In genomic region chr20:17960927-17961599, GRCh38 we compare ENCODE assay signal across 8 cellular contexts. TPM values are rescaled to one million over a fixed set of nuclear protein-coding genes. Genes with fewer than 3 reads are reported as not detected.
A peak's percentile ranks its signal among the peaks of the same experiment; 100 is the strongest.
DNase-seq lines count a peak whose midpoint lies in the region; ATAC-seq, FAIRE-seq and TF ChIP-seq lines count a peak whose summit lies in the region.

No MANE protein-coding gene starts in this region.

- H3K9me3 ChIP-seq in Loucy (ENCODE audit: insufficient read depth, low read depth, low read length) (no peaks in the 10 kb centered on the region), H1 (ENCODE audit: insufficient read depth in 2 of 2, low read depth in 1 of 2, low read length in 1 of 2) (no peaks in the 10 kb centered on the region), parathyroid adenoma (ENCODE audit: control insufficient read depth, low read length) (no peaks in the 10 kb centered on the region)

- H2BK20ac ChIP-seq in H1 (ENCODE audit: low read length): no peak overlapping the region

- no peak for TF ChIP-seq RAD21 in H1 (IDR thresholded peaks at IDR 0.05 in 1 of 2, conservative IDR thresholded peaks at IDR 0.05 in 1 of 2; ENCODE audit: low read depth in 2 of 2, low read length in 2 of 2)

- peak; percentile 14 to 47 for TF ChIP-seq POLR2A in H1 (IDR thresholded peaks at IDR 0.05; ENCODE audit: control extremely low read depth in 1 of 2, low read depth in 2 of 2, low read length in 2 of 2)

- H2AFZ ChIP-seq in Loucy (ENCODE audit: low read length) (no peak overlapping the region), H1 (ENCODE audit: low read length) (no peak overlapping the region), parathyroid adenoma (no peak overlapping the region)

- no peak overlapping the region for H4K8ac ChIP-seq in H1 (ENCODE audit: extremely low read depth, insufficient read depth, low read length)

- H3K23ac ChIP-seq in H1 (ENCODE audit: insufficient read length): no peak overlapping the region

- no peaks in the 10 kb centered on the region for H3K27me3 ChIP-seq in Loucy (ENCODE audit: insufficient read depth, low read length, poor library complexity, severe bottlenecking)
- H3K27me3 ChIP-seq in H1 (replicated peaks in 1 of 4; ENCODE audit: control insufficient read depth in 3 of 4, extremely low read depth in 1 of 4, insufficient read depth in 3 of 4, low read length in 3 of 4): no peaks in the 10 kb centered on the region
- H3K27me3 ChIP-seq in parathyroid adenoma (ENCODE audit: control insufficient read depth, insufficient read depth, low read length): no peaks in the 10 kb centered on the region

- no peak overlapping the region for H3K4ac ChIP-seq in H1 (replicated peaks; ENCODE audit: insufficient read length, low read depth, low read length)

- FAIRE-seq in H1 (lab: Jason Lieb, UNC): no peak

- no peak overlapping the region for H2AK5ac ChIP-seq in H1 (ENCODE audit: low read depth, low read length)

- H2BK5ac ChIP-seq in H1 (ENCODE audit: low read depth, low read length): no peak overlapping the region

- H3F3A ChIP-seq in Loucy (ENCODE audit: low read depth): peaks cover 6% of the 10 kb centered on the region

- H2BK12ac ChIP-seq in H1 (ENCODE audit: low read depth, low read length): no peak overlapping the region

- H2BK120ac ChIP-seq in H1 (replicated peaks; ENCODE audit: low read depth, low read length): no peak overlapping the region

- peaks cover 85% of the 10 kb centered on the region for H3K4me1 ChIP-seq in Loucy (ENCODE audit: insufficient read depth, low read length, poor library complexity, severe bottlenecking)
- H3K4me1 ChIP-seq in H1 (replicated peaks in 1 of 4; ENCODE audit: control insufficient read depth in 3 of 4, insufficient read depth in 4 of 4, low read length in 3 of 4): peaks cover 2 to 36% (median 17%) of the 10 kb centered on the region in 4 experiments; a peak in 6 of 7 replicates
- peaks cover 39% of the 10 kb centered on the region for H3K4me1 ChIP-seq in parathyroid adenoma

- no peak overlapping the region for H3K56ac ChIP-seq in H1 (replicated peaks; ENCODE audit: insufficient read length, low read depth, low read length)

- H3K9ac ChIP-seq in Loucy (ENCODE audit: low read depth, low read length, poor library complexity, severe bottlenecking) (peak overlapping the region; percentile 99), H1 (replicated peaks in 1 of 4; ENCODE audit: extremely low read depth in 1 of 4, low read depth in 3 of 4, low read length in 3 of 4) (no peak overlapping the region), parathyroid adenoma (no peak overlapping the region)

- H2BK15ac ChIP-seq in H1 (ENCODE audit: low read length): no peak overlapping the region

- no peak overlapping the region for H4K91ac ChIP-seq in H1 (replicated peaks; ENCODE audit: insufficient read length, low read length)

- no peak for TF ChIP-seq EP300 in H1 (IDR thresholded peaks at IDR 0.05; ENCODE audit: borderline replicate concordance in 1 of 2, low read depth in 2 of 2, low read length in 2 of 2)

- no peak overlapping the region for H3K18ac ChIP-seq in H1 (ENCODE audit: extremely low read depth, low read length)

- H3K36me3 ChIP-seq in Loucy (ENCODE audit: insufficient read depth, low read length): peaks cover 9% of the 10 kb centered on the region
- peaks cover 5 to 23% (median 8%) of the 10 kb centered on the region in 4 experiments; a peak in 6 of 8 replicates for H3K36me3 ChIP-seq in H1 (ENCODE audit: control insufficient read depth in 2 of 4, insufficient read depth in 4 of 4, low read length in 3 of 4)
- no peaks in the 10 kb centered on the region for H3K36me3 ChIP-seq in parathyroid adenoma (ENCODE audit: control insufficient read depth, insufficient read depth, low read length)

- peaks cover 92% of the 10 kb centered on the region for H4K20me1 ChIP-seq in Loucy (ENCODE audit: insufficient read depth, low read length, poor library complexity, severe bottlenecking)
- peaks cover 62 to 67% of the 10 kb centered on the region in 2 experiments for H4K20me1 ChIP-seq in H1 (replicated peaks in 1 of 2; ENCODE audit: control insufficient read depth in 1 of 2, insufficient read depth in 2 of 2, low read length in 2 of 2)

- H4K5ac ChIP-seq in H1 (ENCODE audit: insufficient read length, low read depth, low read length): no peak overlapping the region

- H3K4me3 ChIP-seq in GM08714 (ENCODE audit: low read length): peak overlapping the region; percentile 39; the same call in 1 of the 2 replicates
- H3K4me3 ChIP-seq in Loucy (ENCODE audit: low read length, poor library complexity, severe bottlenecking): peak overlapping the region; percentile 91
- peak overlapping the region in 1 of 4 experiments; percentile 34; a peak in 2 of 8 replicates for H3K4me3 ChIP-seq in H1 (ENCODE audit: extremely low read depth in 1 of 4, insufficient read depth in 2 of 4, low read depth in 3 of 4, low read length in 4 of 4)
- no peak overlapping the region for H3K4me3 ChIP-seq in parathyroid adenoma (ENCODE audit: low read depth, low read length)

- DNase-seq in H1 (ENCODE audit: low read depth in 1 of 2, low spot score in 2 of 2) (no peak), NOMO-1 treated with DMSO at 0.1 percent for 48 hours (lab: John Stamatoyannopoulos, UW; ENCODE audit: unreplicated experiment) (no peak), cerebellar nuclear complex (lab: John Stamatoyannopoulos, UW) (no peak)

- WGBS in H1 (ENCODE audit: extremely low coverage in 1 of 2, insufficient coverage in 1 of 2, insufficient read length in 1 of 2, insufficient replicate concordance in 2 of 2, low coverage in 1 of 2, low lambda C conversion rate in 2 of 2, missing lambda C conversion rate in 1 of 2), 2 experiments: 79% methylated on average over 6 of the region's 6 CpGs; no CpG with 5 or more reads in 1 of the 2 experiments

- H3K79me1 ChIP-seq in H1 (ENCODE audit: low read depth, low read length): no peaks in the 10 kb centered on the region

- POLR2A ChIA-PET in H1 (lab: Charles Lee; ENCODE audit: partially characterized antibody): interaction anchor here (2.2 to 20.7 kb wide), 4 partner anchors 7 to 30 kb away, joined by 10 to 424 read pairs (median 94); partner anchors contain the start of genes MGME1 and SNX5

- ATAC-seq in GM19467 (IDR thresholded peaks at IDR 0.05; ENCODE audit: unreplicated experiment) (no peak), HG03469 (IDR thresholded peaks at IDR 0.05; ENCODE audit: unreplicated experiment) (no peak)

- TF ChIP-seq CTCF in Loucy (conservative IDR thresholded peaks at IDR 0.05; ENCODE audit: low read length) (no peak), H1 (IDR thresholded peaks at IDR 0.05; ENCODE audit: control extremely low read depth in 1 of 3, insufficient read depth in 1 of 3, low read depth in 1 of 3, low read length in 3 of 3) (no peak), parathyroid adenoma (IDR thresholded peaks at IDR 0.05) (no peak)

- H3K23me2 ChIP-seq in H1 (ENCODE audit: low read depth, low read length): peaks cover 4% of the 10 kb centered on the region; the same call in 1 of the 2 replicates

- no peak overlapping the region for H3K27ac ChIP-seq in H1 (ENCODE audit: low read depth, low read length)
- peak overlapping the region; percentile 48 for H3K27ac ChIP-seq in parathyroid adenoma

- H3K4me2 ChIP-seq in Loucy (ENCODE audit: low read depth, low read length, poor library complexity, severe bottlenecking) (peak overlapping the region; percentile 97), H1 (ENCODE audit: insufficient read depth in 1 of 2, low read depth in 2 of 2, low read length in 2 of 2) (peak overlapping the region; percentile 41 to 98; a peak in 3 of 4 replicates), parathyroid adenoma (ENCODE audit: low read length) (peak overlapping the region; percentile 40)

- H3K14ac ChIP-seq in H1 (ENCODE audit: insufficient read length): no peak overlapping the region

- no peaks in the 10 kb centered on the region for H3K9me2 ChIP-seq in Loucy (replicated peaks; ENCODE audit: low read depth, low read length)

- CTCF ChIA-PET in H1 (lab: Charles Lee; ENCODE audit: partially characterized antibody): interaction anchor here (1.0 kb wide), 1 partner anchor 32 kb away, joined by 3 read pairs; no protein-coding TSS in a partner anchor

- H3K79me2 ChIP-seq in Loucy (ENCODE audit: insufficient read depth, low read length) (peaks cover 100% of the 10 kb centered on the region), H1 (ENCODE audit: control insufficient read depth in 1 of 2, insufficient read depth in 2 of 2, low read length in 2 of 2) (peaks cover 98 to 100% of the 10 kb centered on the region in 2 experiments), parathyroid adenoma (peaks cover 37% of the 10 kb centered on the region)

TF ChIP-seq in H1, 55 proteins besides CTCF, POLR2A, EP300 and RAD21:
- no peak for TF ChIP-seq SIX5 (IDR thresholded peaks at IDR 0.05; ENCODE audit: low read depth, low read length)
- TF ChIP-seq ZNF274 (IDR thresholded peaks at IDR 0.05; ENCODE audit: borderline replicate concordance, extremely low read depth, low read length): no peak
- TF ChIP-seq BRCA1 (IDR thresholded peaks at IDR 0.05; ENCODE audit: low read depth, low read length): no peak
TF ChIP-seq in H1: peak in this region for 0.

RNA-seq across cellular contexts. Expression of gene SNX5, which starts 7.5 kb away (rescaled TPM):
- total RNA-seq in H1 (2021; fragmentation: NEBNext Ultra II Directional; extraction: Animal tissue kit (Norgen Biotek cat#: 25700)): 181 and 194 TPM in 2 replicates
- 140 and 155 TPM in 2 replicates for polyA plus RNA-seq in H1 (2011; rRNA removed)
- polyA plus RNA-seq in H1 (2011; cell fraction: cytosol; rRNA removed): 179 TPM
- polyA plus RNA-seq in H1 (2011; cell fraction: nucleus; rRNA removed): 236 TPM
- polyA plus RNA-seq in H1 (2012, experiment 1 of 2): 129 to 235 TPM (median 148 TPM) in 4 replicates
- polyA plus RNA-seq in H1 (2012, experiment 2 of 2): 34.5 TPM
- 213 TPM for polyA plus RNA-seq in H1 (2013, experiment 1 of 2)
- polyA plus RNA-seq in H1 (2013, experiment 2 of 2): 198 TPM
- polyA minus RNA-seq in H1 (2011; rRNA and poly(A)+ RNA removed): 163 and 196 TPM in 2 replicates
- polyA minus RNA-seq in H1 (2011; cell fraction: cytosol; rRNA and poly(A)+ RNA removed): 156 TPM
- polyA minus RNA-seq in H1 (2011; cell fraction: nucleus; rRNA and poly(A)+ RNA removed): 471 TPM

RNA-seq across cellular contexts. Expression of gene MGME1, which starts 7.8 kb away (rescaled TPM):
- 56.3 and 59.0 TPM in 2 replicates for total RNA-seq in H1 (2021; fragmentation: NEBNext Ultra II Directional; extraction: Animal tissue kit (Norgen Biotek cat#: 25700))
- 13.7 and 27.7 TPM in 2 replicates for polyA plus RNA-seq in H1 (2011; rRNA removed)
- 26.3 TPM for polyA plus RNA-seq in H1 (2011; cell fraction: cytosol; rRNA removed)
- 10.6 TPM for polyA plus RNA-seq in H1 (2011; cell fraction: nucleus; rRNA removed)
- 41.6 to 71.7 TPM (median 46.4 TPM) in 4 replicates for polyA plus RNA-seq in H1 (2012, experiment 1 of 2)
- polyA plus RNA-seq in H1 (2012, experiment 2 of 2): 8.8 TPM
- polyA plus RNA-seq in H1 (2013, experiment 1 of 2): 34.4 TPM
- polyA plus RNA-seq in H1 (2013, experiment 2 of 2): 35.2 TPM
- polyA minus RNA-seq in H1 (2011; rRNA and poly(A)+ RNA removed): 29.0 and 31.2 TPM in 2 replicates
- 36.3 TPM for polyA minus RNA-seq in H1 (2011; cell fraction: cytosol; rRNA and poly(A)+ RNA removed)
- 31.8 TPM for polyA minus RNA-seq in H1 (2011; cell fraction: nucleus; rRNA and poly(A)+ RNA removed)

Comparison
In these comparisons a context has a peak if more than half of its experiments do, and no peak if none do; other contexts are left out.
1. H3K4me2 ChIP-seq: peak in every context shown above with its lines; median percentile 97 in Loucy; 70 in H1; 40 in parathyroid adenoma.